ENCODE assay signal across 9 cellular contexts in genomic region chr16:89482087-89482823, GRCh38. TPM values are rescaled to one million over a fixed set of nuclear protein-coding genes. Genes with fewer than 3 reads are reported as not detected.
A peak's percentile ranks its signal among the peaks of the same experiment; 100 is the strongest.
DNase-seq lines count a peak whose midpoint lies in the region; ATAC-seq and TF ChIP-seq lines count a peak whose summit lies in the region.
"Had no signal": no experiment of that assay in that cellular context is flagged by ENCODE, and none has a peak within 500 bp of the region (broad histone marks: within the 10 kb centered on the region; RNA-seq: fewer than 3 reads in every experiment).

No MANE protein-coding gene starts in this region.

- H3F3A ChIP-seq in GM23248 (ENCODE audit: insufficient read depth), result peaks cover 23% of the 10 kb centered on the region; the same call in 1 of the 2 replicates

- H3K4me3 ChIP-seq in GM23248 (no peak overlapping the region), Peyer's patch (peak overlapping the region in 1 of 4 donors; percentile 1), endodermal cell (ENCODE audit: low read length) (no peak overlapping the region)
- H3K4me3 ChIP-seq: heart left ventricle had no signal

- H3K4me1 ChIP-seq in GM23248 (ENCODE audit: insufficient read depth) (peaks cover 57% of the 10 kb centered on the region), Peyer's patch (peaks cover 6 to 80% (median 50%) of the 10 kb centered on the region in 4 donors), endodermal cell (ENCODE audit: control insufficient read depth, insufficient read depth, low read length) (peaks cover 8% of the 10 kb centered on the region)

- H3K36me3 ChIP-seq in GM23248 (ENCODE audit: low read depth), result no peaks in the 10 kb centered on the region
- H3K36me3 ChIP-seq in Peyer's patch, result no peaks in the 10 kb centered on the region
- H3K36me3 ChIP-seq in endodermal cell (ENCODE audit: control insufficient read depth, insufficient read depth, low read length), result peaks cover 18% of the 10 kb centered on the region

- no peak for ATAC-seq in GM19351 (IDR thresholded peaks at IDR 0.05; ENCODE audit: unreplicated experiment)

- DNase-seq in GM23248 (no peak), Peyer's patch (no peak), endodermal cell (no peak), progenitor cell of endocrine pancreas (ENCODE audit: low spot score, unreplicated experiment) (no peak), activated gamma-delta T cell (lab: John Stamatoyannopoulos, UW) (no peak)
- DNase-seq in activated CD4-positive, CD25-positive, alpha-beta regulatory T cell (lab: John Stamatoyannopoulos, UW), result no peak
- DNase-seq: EL, heart left ventricle had no signal

- TF ChIP-seq POLR2A in Peyer's patch (IDR thresholded peaks at IDR 0.05), result no peak

- H3K9me3 ChIP-seq in GM23248 (ENCODE audit: low read depth) (no peaks in the 10 kb centered on the region), Peyer's patch (no peaks in the 10 kb centered on the region), endodermal cell (ENCODE audit: control insufficient read depth, low read length) (no peaks in the 10 kb centered on the region)
- H3K9me3 ChIP-seq: heart left ventricle had no signal

- H3K27ac ChIP-seq in GM23248 (peak overlapping the region; percentile 32; the same call in 1 of the 2 replicates), Peyer's patch (peak overlapping the region; percentile 44 to 75 (median 56)), endodermal cell (ENCODE audit: low read depth, low read length) (no peak overlapping the region)

- peaks cover 63% of the 10 kb centered on the region for H3K4me1 Mint-ChIP-seq in endodermal cell
- peaks cover 65% of the 10 kb centered on the region for H3K4me1 Mint-ChIP-seq in progenitor cell of endocrine pancreas (ENCODE audit: low read depth)

- H3K4me2 ChIP-seq in GM23248 (ENCODE audit: unreplicated experiment), result peak overlapping the region; percentile 12

- no peak overlapping the region for H2AFZ ChIP-seq in GM23248

- TF ChIP-seq CTCF in Peyer's patch (IDR thresholded peaks at IDR 0.05) (no peak), endodermal cell (conservative IDR thresholded peaks at IDR 0.05) (no peak), progenitor cell of endocrine pancreas (IDR thresholded peaks at IDR 0.05; ENCODE audit: unreplicated experiment) (no peak)

- peaks cover 100% of the 10 kb centered on the region for H3K79me2 ChIP-seq in GM23248 (ENCODE audit: insufficient read depth)

- WGBS in GM23248 (ENCODE audit: low coverage in 1 of 2, low lambda C conversion rate in 2 of 2, missing lambda C conversion rate in 2 of 2), 2 experiments, result 47 to 49% methylated on average over 14 of the region's 14 CpGs
- WGBS in endodermal cell (ENCODE audit: insufficient coverage in 1 of 2, insufficient read length in 1 of 2), 2 experiments, result 88 to 91% methylated on average over 12 to 14 of the region's 14 CpGs

- no peaks in the 10 kb centered on the region for H3K9me2 ChIP-seq in GM23248 (ENCODE audit: insufficient read depth)

- H3K27me3 Mint-ChIP-seq in endodermal cell (ENCODE audit: insufficient read depth), result no peaks in the 10 kb centered on the region
- H3K27me3 Mint-ChIP-seq in progenitor cell of endocrine pancreas, result no peaks in the 10 kb centered on the region

- H3K9ac ChIP-seq in GM23248, result peak overlapping the region; percentile 5; the same call in 1 of the 2 replicates
- no peak overlapping the region for H3K9ac ChIP-seq in endodermal cell (ENCODE audit: extremely low read depth, low read length, poor library complexity, severe bottlenecking)

- in situ Hi-C loops in GM23248 (cut with MboI), result no loop called here

- H4K20me1 ChIP-seq in GM23248 (ENCODE audit: insufficient read depth), result peaks cover 79% of the 10 kb centered on the region

- peaks cover 12% of the 10 kb centered on the region for H3K36me3 Mint-ChIP-seq in endodermal cell (ENCODE audit: low read depth)
- peaks cover 5% of the 10 kb centered on the region for H3K36me3 Mint-ChIP-seq in progenitor cell of endocrine pancreas (ENCODE audit: insufficient read depth)

- H3K27ac Mint-ChIP-seq in endodermal cell, result peak overlapping the region; percentile 12
- peak overlapping the region; percentile 62 for H3K27ac Mint-ChIP-seq in progenitor cell of endocrine pancreas

- H3K9me3 Mint-ChIP-seq in endodermal cell (no peaks in the 10 kb centered on the region), progenitor cell of endocrine pancreas (ENCODE audit: low read depth) (no peaks in the 10 kb centered on the region)

- H3K27me3 ChIP-seq in GM23248 (replicated peaks; ENCODE audit: insufficient read depth) (no peaks in the 10 kb centered on the region), Peyer's patch (no peaks in the 10 kb centered on the region), endodermal cell (ENCODE audit: control insufficient read depth, insufficient read depth, low read length, poor library complexity, severe bottlenecking) (no peaks in the 10 kb centered on the region)
- H3K27me3 ChIP-seq: heart left ventricle had no signal

- H3K4me3 Mint-ChIP-seq in endodermal cell (no peak overlapping the region), progenitor cell of endocrine pancreas (ENCODE audit: low read depth) (no peak overlapping the region)

RNA-seq across cellular contexts. Expression of gene ANKRD11, which starts 8.1 kb away (rescaled TPM):
- 83.8 and 84.7 TPM in 2 replicates for total RNA-seq in GM23248 (2014; rRNA removed; shearing (Covaris generic))
- 34.7 and 39.3 TPM in 2 replicates for polyA plus RNA-seq in GM23248 (2016; fragmentation: Nextera tagmentation; extraction: Ambion mirVana)
- total RNA-seq in Peyer's patch (100 to 1,000 TPM; 177 to 227 (median 211) TPM), endodermal cell (100 to 1,000 TPM; 118 to 159 TPM), progenitor cell of endocrine pancreas (178 and 183 TPM in 2 replicates)
- 99.5 TPM for polyA plus RNA-seq in endodermal cell (2013, experiment 1 of 2)
- 88.3 TPM for polyA plus RNA-seq in endodermal cell (2013, experiment 2 of 2)

RNA-seq across cellular contexts. Expression of gene SPG7, which starts 25.9 kb away (rescaled TPM):
- total RNA-seq in GM23248 (2014; rRNA removed; shearing (Covaris generic)), result 155 and 215 TPM in 2 replicates
- polyA plus RNA-seq in GM23248 (2016; fragmentation: Nextera tagmentation; extraction: Ambion mirVana), result 47.5 and 53.9 TPM in 2 replicates
- 100 to 1,000 TPM; 242 to 461 (median 378) TPM for total RNA-seq in Peyer's patch
- total RNA-seq in endodermal cell, result 100 to 1,000 TPM; 153 to 156 TPM
- polyA plus RNA-seq in endodermal cell (2013, experiment 1 of 2), result 85.2 TPM
- 78.0 TPM for polyA plus RNA-seq in endodermal cell (2013, experiment 2 of 2)
- total RNA-seq in progenitor cell of endocrine pancreas, result 183 and 184 TPM in 2 replicates
